ENCODE assay signal across 22 cellular contexts in genomic region chr3:99741588-99741987, GRCh38.
"Had no signal": no experiment of that assay in that cellular context is flagged by ENCODE, and none has a peak within 500 bp of the region (broad histone marks: within the 10 kb centered on the region; RNA-seq: fewer than 3 reads in every experiment).

No MANE protein-coding gene starts in this region.

- H3K9me3 ChIP-seq: sigmoid colon, thoracic aorta, uterus had no signal

- H3K4me3 ChIP-seq: heart left ventricle, lower lobe of right lung, sigmoid colon, thoracic aorta, uterus had no signal

- H3K4me1 ChIP-seq: heart left ventricle, lower lobe of right lung, sigmoid colon, uterus had no signal

- ATAC-seq: activated CD4-positive, alpha-beta T cell treated with anti-CD3 and anti-CD28 coated beads for 36 hours; activated CD8-positive, alpha-beta memory T cell treated with anti-CD3 and anti-CD28 coated beads, Interleukin-2, amount 10 ng/mL, durations not matched to agents 7 days and 5 days; activated CD8-positive, alpha-beta T cell treated with anti-CD3 and anti-CD28 coated beads, Interleukin-2, amount 10 ng/mL, durations not matched to agents 7 days and 5 days; effector memory CD8-positive, alpha-beta T cell; left colon; lower lobe of right lung; stimulated activated effector memory CD8-positive, alpha-beta T cell treated with anti-CD3 and anti-CD28 coated beads, Interleukin-12 subunit alpha, Interleukin-12 subunit beta, amount 100 ng/mL, for 72 hours had no signal

- H3K27me3 ChIP-seq: heart left ventricle, sigmoid colon, uterus had no signal

- H3K36me3 ChIP-seq: sigmoid colon, thoracic aorta, uterus had no signal

- DNase-seq: activated CD4-positive, alpha-beta T cell treated with anti-CD3 and anti-CD28 coated beads for 36 hours; activated CD4-positive, CD25-positive, alpha-beta regulatory T cell; activated CD8-positive, alpha-beta memory T cell treated with anti-CD3 and anti-CD28 coated beads, Interleukin-2, amount 10 ng/mL, durations not matched to agents 7 days and 5 days; activated CD8-positive, alpha-beta T cell treated with anti-CD3 and anti-CD28 coated beads, Interleukin-2, amount 10 ng/mL, durations not matched to agents 7 days and 5 days; activated T-cell treated with anti-CD3 and anti-CD28 coated beads, Interleukin-2, amount 50 U/mL, for 48 hours; cortex of kidney; effector memory CD8-positive, alpha-beta T cell; foreskin fibroblast; heart left ventricle; immature natural killer cell; kidney; left colon; lower lobe of right lung; naive B cell; occipital lobe; sigmoid colon; small intestine; stimulated activated CD4-positive, alpha-beta T cell treated with anti-CD3 and anti-CD28 coated beads, Interleukin-4, amount 100 ng/mL, for 24 hours; T-helper 1 cell; uterus had no signal

- FAIRE-seq: small intestine had no signal

- H3K27ac ChIP-seq: heart left ventricle, lower lobe of right lung, sigmoid colon, uterus had no signal
